Comparison of ENCODE assay signal across 1 cellular context in the genomic region with DNA sequence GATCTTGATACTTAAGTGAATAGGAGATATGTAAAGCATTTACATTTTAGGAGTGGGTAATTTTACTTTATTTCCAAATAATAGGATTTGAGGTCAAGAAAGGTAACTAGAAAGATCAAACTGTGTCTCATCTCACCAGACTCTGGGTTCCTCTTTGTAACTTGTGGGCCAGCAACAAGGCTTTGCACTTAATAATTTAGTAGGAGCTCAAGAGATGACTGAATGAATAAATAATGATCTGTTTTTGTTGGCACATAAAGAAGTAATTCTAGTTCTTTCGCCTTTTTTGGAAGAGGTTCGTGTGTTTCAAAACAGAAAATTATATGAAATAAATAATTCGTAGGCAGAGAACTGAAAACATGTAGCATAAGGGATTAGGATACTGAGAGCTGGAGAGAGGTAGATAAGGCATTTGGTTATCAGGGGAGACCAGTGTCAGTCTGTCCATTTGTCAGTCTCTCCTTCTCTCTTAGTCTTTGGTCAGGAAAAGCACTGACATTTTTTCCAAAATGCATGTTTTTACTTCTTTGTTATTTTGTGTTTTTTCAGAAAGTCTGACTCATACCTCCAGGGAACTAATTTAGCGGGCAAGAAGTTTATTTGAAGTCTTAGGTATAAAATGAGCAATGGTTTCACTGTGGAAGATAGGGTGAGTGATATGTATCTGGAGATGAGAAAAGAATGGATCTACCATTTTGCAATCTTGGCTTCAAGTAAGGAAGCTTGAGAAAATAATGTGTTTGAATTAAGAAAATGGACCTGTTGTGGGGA.
TF ChIP-seq lines count a peak whose summit lies in the region.

No MANE protein-coding gene starts in this region.

TF ChIP-seq in K562, 482 proteins besides CTCF, POLR2A, EP300 and RAD21 (continued from another document and continues in another):
- TF ChIP-seq, protein P1, sequence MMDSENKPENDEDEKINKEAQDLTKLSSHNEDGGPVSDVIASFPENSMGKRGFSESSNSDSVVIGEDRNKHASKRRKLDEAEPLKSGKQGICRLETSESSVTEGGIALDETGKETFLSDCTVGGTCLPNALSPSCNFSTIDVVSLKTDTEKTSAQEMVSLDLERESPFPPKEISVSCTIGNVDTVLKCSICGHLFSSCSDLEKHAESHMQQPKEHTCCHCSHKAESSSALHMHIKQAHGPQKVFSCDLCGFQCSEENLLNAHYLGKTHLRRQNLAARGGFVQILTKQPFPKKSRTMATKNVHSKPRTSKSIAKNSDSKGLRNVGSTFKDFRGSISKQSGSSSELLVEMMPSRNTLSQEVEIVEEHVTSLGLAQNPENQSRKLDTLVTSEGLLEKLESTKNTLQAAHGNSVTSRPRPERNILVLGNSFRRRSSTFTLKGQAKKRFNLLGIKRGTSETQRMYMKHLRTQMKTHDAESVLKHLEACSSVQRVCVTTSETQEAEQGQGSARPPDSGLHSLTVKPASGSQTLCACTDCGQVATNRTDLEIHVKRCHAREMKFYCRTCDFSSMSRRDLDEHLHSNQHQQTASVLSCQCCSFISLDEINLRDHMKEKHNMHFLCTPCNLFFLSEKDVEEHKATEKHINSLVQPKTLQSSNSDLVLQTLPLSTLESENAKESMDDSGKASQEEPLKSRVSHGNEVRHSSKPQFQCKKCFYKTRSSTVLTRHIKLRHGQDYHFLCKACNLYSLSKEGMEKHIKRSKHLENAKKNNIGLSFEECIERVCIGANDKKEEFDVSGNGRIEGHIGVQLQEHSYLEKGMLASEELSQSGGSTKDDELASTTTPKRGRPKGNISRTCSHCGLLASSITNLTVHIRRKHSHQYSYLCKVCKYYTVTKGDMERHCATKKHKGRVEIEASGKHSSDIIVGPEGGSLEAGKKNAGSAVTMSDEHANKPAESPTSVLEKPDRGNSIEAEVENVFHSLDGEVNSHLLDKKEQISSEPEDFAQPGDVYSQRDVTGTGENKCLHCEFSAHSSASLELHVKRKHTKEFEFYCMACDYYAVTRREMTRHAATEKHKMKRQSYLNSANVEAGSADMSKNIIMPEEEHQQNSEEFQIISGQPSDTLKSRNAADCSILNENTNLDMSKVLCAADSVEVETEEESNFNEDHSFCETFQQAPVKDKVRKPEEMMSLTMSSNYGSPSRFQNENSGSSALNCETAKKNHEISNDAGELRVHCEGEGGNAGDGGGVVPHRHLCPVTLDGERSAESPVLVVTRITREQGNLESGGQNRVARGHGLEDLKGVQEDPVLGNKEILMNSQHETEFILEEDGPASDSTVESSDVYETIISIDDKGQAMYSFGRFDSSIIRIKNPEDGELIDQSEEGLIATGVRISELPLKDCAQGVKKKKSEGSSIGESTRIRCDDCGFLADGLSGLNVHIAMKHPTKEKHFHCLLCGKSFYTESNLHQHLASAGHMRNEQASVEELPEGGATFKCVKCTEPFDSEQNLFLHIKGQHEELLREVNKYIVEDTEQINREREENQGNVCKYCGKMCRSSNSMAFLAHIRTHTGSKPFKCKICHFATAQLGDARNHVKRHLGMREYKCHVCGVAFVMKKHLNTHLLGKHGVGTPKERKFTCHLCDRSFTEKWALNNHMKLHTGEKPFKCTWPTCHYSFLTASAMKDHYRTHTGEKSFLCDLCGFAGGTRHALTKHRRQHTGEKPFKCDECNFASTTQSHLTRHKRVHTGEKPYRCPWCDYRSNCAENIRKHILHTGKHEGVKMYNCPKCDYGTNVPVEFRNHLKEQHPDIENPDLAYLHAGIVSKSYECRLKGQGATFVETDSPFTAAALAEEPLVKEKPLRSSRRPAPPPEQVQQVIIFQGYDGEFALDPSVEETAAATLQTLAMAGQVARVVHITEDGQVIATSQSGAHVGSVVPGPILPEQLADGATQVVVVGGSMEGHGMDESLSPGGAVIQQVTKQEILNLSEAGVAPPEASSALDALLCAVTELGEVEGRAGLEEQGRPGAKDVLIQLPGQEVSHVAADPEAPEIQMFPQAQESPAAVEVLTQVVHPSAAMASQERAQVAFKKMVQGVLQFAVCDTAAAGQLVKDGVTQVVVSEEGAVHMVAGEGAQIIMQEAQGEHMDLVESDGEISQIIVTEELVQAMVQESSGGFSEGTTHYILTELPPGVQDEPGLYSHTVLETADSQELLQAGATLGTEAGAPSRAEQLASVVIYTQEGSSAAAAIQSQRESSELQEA (IDR thresholded peaks at IDR 0.05; ENCODE audit: low read depth): no peak
- TF ChIP-seq RBM14 (IDR thresholded peaks at IDR 0.05; ENCODE audit: borderline replicate concordance, insufficient read depth, low read depth, low read length): no peak
- peak; percentile 87 for TF ChIP-seq MTA2 (IDR thresholded peaks at IDR 0.05; ENCODE audit: low read depth)
- TF ChIP-seq TOE1 (IDR thresholded peaks at IDR 0.05; ENCODE audit: borderline replicate concordance): no peak
- TF ChIP-seq TOE1 (CRISPR knock-in tag; IDR thresholded peaks at IDR 0.05; ENCODE audit: borderline replicate concordance, low read depth): no peak
- TF ChIP-seq, protein P2, sequence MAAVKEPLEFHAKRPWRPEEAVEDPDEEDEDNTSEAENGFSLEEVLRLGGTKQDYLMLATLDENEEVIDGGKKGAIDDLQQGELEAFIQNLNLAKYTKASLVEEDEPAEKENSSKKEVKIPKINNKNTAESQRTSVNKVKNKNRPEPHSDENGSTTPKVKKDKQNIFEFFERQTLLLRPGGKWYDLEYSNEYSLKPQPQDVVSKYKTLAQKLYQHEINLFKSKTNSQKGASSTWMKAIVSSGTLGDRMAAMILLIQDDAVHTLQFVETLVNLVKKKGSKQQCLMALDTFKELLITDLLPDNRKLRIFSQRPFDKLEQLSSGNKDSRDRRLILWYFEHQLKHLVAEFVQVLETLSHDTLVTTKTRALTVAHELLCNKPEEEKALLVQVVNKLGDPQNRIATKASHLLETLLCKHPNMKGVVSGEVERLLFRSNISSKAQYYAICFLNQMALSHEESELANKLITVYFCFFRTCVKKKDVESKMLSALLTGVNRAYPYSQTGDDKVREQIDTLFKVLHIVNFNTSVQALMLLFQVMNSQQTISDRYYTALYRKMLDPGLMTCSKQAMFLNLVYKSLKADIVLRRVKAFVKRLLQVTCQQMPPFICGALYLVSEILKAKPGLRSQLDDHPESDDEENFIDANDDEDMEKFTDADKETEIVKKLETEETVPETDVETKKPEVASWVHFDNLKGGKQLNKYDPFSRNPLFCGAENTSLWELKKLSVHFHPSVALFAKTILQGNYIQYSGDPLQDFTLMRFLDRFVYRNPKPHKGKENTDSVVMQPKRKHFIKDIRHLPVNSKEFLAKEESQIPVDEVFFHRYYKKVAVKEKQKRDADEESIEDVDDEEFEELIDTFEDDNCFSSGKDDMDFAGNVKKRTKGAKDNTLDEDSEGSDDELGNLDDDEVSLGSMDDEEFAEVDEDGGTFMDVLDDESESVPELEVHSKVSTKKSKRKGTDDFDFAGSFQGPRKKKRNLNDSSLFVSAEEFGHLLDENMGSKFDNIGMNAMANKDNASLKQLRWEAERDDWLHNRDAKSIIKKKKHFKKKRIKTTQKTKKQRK (IDR thresholded peaks at IDR 0.05; ENCODE audit: borderline replicate concordance, low read depth, low read length): no peak
- TF ChIP-seq, protein P3, sequence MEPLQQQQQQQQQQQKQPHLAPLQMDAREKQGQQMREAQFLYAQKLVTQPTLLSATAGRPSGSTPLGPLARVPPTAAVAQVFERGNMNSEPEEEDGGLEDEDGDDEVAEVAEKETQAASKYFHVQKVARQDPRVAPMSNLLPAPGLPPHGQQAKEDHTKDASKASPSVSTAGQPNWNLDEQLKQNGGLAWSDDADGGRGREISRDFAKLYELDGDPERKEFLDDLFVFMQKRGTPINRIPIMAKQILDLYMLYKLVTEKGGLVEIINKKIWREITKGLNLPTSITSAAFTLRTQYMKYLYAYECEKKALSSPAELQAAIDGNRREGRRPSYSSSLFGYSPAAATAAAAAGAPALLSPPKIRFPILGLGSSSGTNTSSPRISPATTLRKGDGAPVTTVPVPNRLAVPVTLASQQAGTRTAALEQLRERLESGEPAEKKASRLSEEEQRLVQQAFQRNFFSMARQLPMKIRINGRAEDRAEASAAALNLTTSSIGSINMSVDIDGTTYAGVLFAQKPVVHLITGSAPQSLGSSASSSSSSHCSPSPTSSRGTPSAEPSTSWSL (CRISPR knock-in tag; IDR thresholded peaks at IDR 0.05; ENCODE audit: borderline replicate concordance): no peak
- TF ChIP-seq HNRNPLL (IDR thresholded peaks at IDR 0.05; ENCODE audit: low read depth, low read length, poor library complexity, severe bottlenecking): no peak
- TF ChIP-seq POLR3G (IDR thresholded peaks at IDR 0.05; ENCODE audit: extremely low read depth, insufficient read length, insufficient replicate concordance): no peak
- TF ChIP-seq, protein P4, sequence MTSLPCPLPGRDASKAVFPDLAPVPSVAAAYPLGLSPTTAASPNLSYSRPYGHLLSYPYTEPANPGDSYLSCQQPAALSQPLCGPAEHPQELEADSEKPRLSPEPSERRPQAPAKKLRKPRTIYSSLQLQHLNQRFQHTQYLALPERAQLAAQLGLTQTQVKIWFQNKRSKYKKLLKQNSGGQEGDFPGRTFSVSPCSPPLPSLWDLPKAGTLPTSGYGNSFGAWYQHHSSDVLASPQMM (CRISPR knock-in tag; IDR thresholded peaks at IDR 0.05): no peak
- TF ChIP-seq, protein P5, sequence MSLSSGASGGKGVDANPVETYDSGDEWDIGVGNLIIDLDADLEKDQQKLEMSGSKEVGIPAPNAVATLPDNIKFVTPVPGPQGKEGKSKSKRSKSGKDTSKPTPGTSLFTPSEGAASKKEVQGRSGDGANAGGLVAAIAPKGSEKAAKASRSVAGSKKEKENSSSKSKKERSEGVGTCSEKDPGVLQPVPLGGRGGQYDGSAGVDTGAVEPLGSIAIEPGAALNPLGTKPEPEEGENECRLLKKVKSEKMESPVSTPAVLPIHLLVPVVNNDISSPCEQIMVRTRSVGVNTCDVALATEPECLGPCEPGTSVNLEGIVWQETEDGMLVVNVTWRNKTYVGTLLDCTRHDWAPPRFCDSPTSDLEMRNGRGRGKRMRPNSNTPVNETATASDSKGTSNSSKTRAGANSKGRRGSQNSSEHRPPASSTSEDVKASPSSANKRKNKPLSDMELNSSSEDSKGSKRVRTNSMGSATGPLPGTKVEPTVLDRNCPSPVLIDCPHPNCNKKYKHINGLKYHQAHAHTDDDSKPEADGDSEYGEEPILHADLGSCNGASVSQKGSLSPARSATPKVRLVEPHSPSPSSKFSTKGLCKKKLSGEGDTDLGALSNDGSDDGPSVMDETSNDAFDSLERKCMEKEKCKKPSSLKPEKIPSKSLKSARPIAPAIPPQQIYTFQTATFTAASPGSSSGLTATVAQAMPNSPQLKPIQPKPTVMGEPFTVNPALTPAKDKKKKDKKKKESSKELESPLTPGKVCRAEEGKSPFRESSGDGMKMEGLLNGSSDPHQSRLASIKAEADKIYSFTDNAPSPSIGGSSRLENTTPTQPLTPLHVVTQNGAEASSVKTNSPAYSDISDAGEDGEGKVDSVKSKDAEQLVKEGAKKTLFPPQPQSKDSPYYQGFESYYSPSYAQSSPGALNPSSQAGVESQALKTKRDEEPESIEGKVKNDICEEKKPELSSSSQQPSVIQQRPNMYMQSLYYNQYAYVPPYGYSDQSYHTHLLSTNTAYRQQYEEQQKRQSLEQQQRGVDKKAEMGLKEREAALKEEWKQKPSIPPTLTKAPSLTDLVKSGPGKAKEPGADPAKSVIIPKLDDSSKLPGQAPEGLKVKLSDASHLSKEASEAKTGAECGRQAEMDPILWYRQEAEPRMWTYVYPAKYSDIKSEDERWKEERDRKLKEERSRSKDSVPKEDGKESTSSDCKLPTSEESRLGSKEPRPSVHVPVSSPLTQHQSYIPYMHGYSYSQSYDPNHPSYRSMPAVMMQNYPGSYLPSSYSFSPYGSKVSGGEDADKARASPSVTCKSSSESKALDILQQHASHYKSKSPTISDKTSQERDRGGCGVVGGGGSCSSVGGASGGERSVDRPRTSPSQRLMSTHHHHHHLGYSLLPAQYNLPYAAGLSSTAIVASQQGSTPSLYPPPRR (CRISPR knock-in tag; IDR thresholded peaks at IDR 0.05; ENCODE audit: borderline replicate concordance): no peak
- TF ChIP-seq MCM5 (IDR thresholded peaks at IDR 0.05; ENCODE audit: low read depth): no peak
- TF ChIP-seq PHB2 (IDR thresholded peaks at IDR 0.05; ENCODE audit: low read depth): peak; percentile 72
- TF ChIP-seq ZNF717 (CRISPR knock-in tag; IDR thresholded peaks at IDR 0.05): no peak
- no peak for TF ChIP-seq PCBP2 (IDR thresholded peaks at IDR 0.05; ENCODE audit: low read depth, low read length, poor library complexity, severe bottlenecking)
- no peak for TF ChIP-seq FUS (optimal IDR thresholded peaks at IDR 0.05; ENCODE audit: low read depth, low read length)
- TF ChIP-seq JUNB (CRISPR knock-in tag; conservative IDR thresholded peaks at IDR 0.05): no peak
- TF ChIP-seq, protein P6, sequence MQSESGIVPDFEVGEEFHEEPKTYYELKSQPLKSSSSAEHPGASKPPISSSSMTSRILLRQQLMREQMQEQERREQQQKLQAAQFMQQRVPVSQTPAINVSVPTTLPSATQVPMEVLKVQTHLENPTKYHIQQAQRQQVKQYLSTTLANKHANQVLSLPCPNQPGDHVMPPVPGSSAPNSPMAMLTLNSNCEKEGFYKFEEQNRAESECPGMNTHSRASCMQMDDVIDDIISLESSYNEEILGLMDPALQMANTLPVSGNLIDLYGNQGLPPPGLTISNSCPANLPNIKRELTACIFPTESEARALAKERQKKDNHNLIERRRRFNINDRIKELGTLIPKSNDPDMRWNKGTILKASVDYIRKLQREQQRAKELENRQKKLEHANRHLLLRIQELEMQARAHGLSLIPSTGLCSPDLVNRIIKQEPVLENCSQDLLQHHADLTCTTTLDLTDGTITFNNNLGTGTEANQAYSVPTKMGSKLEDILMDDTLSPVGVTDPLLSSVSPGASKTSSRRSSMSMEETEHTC (IDR thresholded peaks at IDR 0.05): no peak
- TF ChIP-seq HEY1 (CRISPR knock-in tag; IDR thresholded peaks at IDR 0.05; ENCODE audit: borderline replicate concordance): no peak
- no peak for TF ChIP-seq ZKSCAN3 (CRISPR knock-in tag; IDR thresholded peaks at IDR 0.05)
- TF ChIP-seq DACH1 (IDR thresholded peaks at IDR 0.05; ENCODE audit: partially characterized antibody): peak; percentile 68
- TF ChIP-seq, protein P7, sequence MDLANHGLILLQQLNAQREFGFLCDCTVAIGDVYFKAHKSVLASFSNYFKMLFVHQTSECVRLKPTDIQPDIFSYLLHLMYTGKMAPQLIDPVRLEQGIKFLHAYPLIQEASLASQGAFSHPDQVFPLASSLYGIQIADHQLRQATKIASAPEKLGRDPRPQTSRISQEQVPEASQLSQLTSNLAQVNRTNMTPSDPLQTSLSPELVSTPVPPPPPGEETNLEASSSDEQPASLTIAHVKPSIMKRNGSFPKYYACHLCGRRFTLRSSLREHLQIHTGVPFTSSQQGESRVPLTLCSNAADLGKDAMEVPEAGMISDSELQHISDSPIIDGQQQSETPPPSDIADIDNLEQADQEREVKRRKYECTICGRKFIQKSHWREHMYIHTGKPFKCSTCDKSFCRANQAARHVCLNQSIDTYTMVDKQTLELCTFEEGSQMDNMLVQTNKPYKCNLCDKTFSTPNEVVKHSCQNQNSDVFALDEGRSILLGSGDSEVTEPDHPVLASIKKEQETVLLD (IDR thresholded peaks at IDR 0.05): no peak
- TF ChIP-seq ZNF830 (CRISPR knock-in tag; IDR thresholded peaks at IDR 0.05): no peak
- TF ChIP-seq DIDO1 (tag; IDR thresholded peaks at IDR 0.05; ENCODE audit: low read depth): no peak
- peak; percentile 68; the same call in 1 of the 2 replicates for TF ChIP-seq FOXM1 (IDR thresholded peaks at IDR 0.05; ENCODE audit: low read depth)
- no peak for TF ChIP-seq FOXM1 (CRISPR knock-in tag; IDR thresholded peaks at IDR 0.05; ENCODE audit: low read depth)
- TF ChIP-seq NR2F6 (CRISPR knock-in tag; IDR thresholded peaks at IDR 0.05): no peak
- no peak for TF ChIP-seq BRCA1 (IDR thresholded peaks at IDR 0.05)
- TF ChIP-seq BRCA1 (CRISPR knock-in tag; IDR thresholded peaks at IDR 0.05): no peak
- TF ChIP-seq ZNF232 (CRISPR knock-in tag; IDR thresholded peaks at IDR 0.05): no peak
- TF ChIP-seq WHSC1 (IDR thresholded peaks at IDR 0.05; ENCODE audit: low read length): no peak
- no peak for TF ChIP-seq MED1 (CRISPR knock-in tag; IDR thresholded peaks at IDR 0.05; ENCODE audit: borderline replicate concordance)
- TF ChIP-seq LARP7 (IDR thresholded peaks at IDR 0.05): no peak
- TF ChIP-seq SAFB2 (IDR thresholded peaks at IDR 0.05; ENCODE audit: borderline replicate concordance, low read depth, low read length, severe bottlenecking): no peak
- TF ChIP-seq ZNF146 (CRISPR knock-in tag; IDR thresholded peaks at IDR 0.05; ENCODE audit: unreplicated experiment): no peak
